8 cellular contexts compared by ENCODE assay signal in the genomic region with DNA sequence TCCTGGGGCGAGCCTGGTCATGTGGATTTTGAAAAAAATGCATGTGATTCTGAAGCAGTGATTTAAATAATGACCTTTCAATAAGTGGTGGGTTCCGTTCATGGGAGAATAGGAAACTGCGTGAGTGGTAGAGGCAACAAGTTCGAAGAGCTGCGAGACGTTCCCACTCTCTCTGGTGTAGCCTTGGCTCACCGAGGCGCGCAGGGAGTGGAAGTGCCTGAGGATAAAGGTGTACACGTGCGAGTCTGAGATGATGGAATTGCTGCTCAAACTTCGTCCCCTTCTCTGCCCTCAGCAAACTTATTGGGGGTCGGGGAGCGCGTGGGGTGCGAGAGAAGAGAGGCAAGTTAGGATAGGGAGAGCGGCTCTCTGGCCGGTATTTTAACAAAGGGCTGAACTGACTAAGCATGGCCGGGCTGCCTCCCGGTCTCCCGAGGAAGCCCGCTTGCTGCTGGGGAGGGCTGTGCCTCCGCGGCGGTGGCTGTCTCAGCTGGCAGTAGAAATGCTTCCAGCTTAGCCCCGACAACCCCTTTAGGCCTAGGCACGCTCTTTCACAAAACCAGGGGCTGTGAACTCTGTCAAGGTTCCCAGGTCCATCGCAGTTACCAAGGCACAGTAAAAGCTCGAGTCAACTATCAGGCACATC. TPM values are rescaled to one million over a fixed set of nuclear protein-coding genes. Genes with fewer than 3 reads are reported as not detected.
A peak's percentile ranks its signal among the peaks of the same experiment; 100 is the strongest.
DNase-seq lines count a peak whose midpoint lies in the region; ATAC-seq, FAIRE-seq and TF ChIP-seq lines count a peak whose summit lies in the region.

No MANE protein-coding gene starts in this region.

- peak overlapping the region; percentile 100 for H3K4me3 Mint-ChIP-seq in astrocyte (ENCODE audit: unreplicated experiment)

- H3K27ac ChIP-seq in astrocyte (ENCODE audit: low read depth, low read length): peak overlapping the region; percentile 99
- peak overlapping the region; percentile 84 to 95 for H3K27ac ChIP-seq in small intestine (ENCODE audit: low read depth in 1 of 2, low read length in 1 of 2)

- H3K4me3 ChIP-seq in BE2C (ENCODE audit: low read depth, low read length): peak overlapping the region; percentile 88
- H3K4me3 ChIP-seq in astrocyte (ENCODE audit: insufficient read depth, low read depth, low read length): peak overlapping the region; percentile 89
- peak overlapping the region; percentile 79 for H3K4me3 ChIP-seq in iPS-18c (ENCODE audit: insufficient read depth, low read depth, low read length)
- peak overlapping the region; percentile 46 to 60 for H3K4me3 ChIP-seq in small intestine (ENCODE audit: low read depth in 1 of 2, low read length in 2 of 2)

- peak overlapping the region; percentile 76 for H2AFZ ChIP-seq in astrocyte (ENCODE audit: low read depth, low read length)

- H3K9ac ChIP-seq in astrocyte (ENCODE audit: low read length): peak overlapping the region; percentile 99

- H3K27me3 ChIP-seq in BE2C (no peaks in the 10 kb centered on the region), astrocyte (ENCODE audit: insufficient read depth, low read length) (no peaks in the 10 kb centered on the region), small intestine (ENCODE audit: control insufficient read depth in 2 of 2, insufficient read depth in 2 of 2, low read length in 2 of 2) (no peaks in the 10 kb centered on the region)

- 0 to 1% (median 1%) methylated on average over 26 to 29 of the region's 29 CpGs for WGBS in small intestine, 3 donors

- TF ChIP-seq CTCF in BE2C (IDR thresholded peaks at IDR 0.05; ENCODE audit: low read depth, low read length) (no peak), astrocyte (IDR thresholded peaks at IDR 0.05; ENCODE audit: insufficient read depth, low read depth, low read length) (no peak)

- no peaks in the 10 kb centered on the region for H3K36me3 Mint-ChIP-seq in astrocyte (ENCODE audit: low read depth, unreplicated experiment)

- peaks cover 20% of the 10 kb centered on the region for H4K20me1 ChIP-seq in astrocyte (ENCODE audit: insufficient read depth, low read length)

- peaks cover 50% of the 10 kb centered on the region for H3K79me2 ChIP-seq in astrocyte (ENCODE audit: insufficient read depth, low read length)

- H3K27ac Mint-ChIP-seq in astrocyte (ENCODE audit: unreplicated experiment): peak overlapping the region; percentile 99

- H3K9me3 Mint-ChIP-seq in astrocyte (ENCODE audit: unreplicated experiment): peaks cover 3% of the 10 kb centered on the region

- H3K4me1 ChIP-seq in BE2C: peaks cover 3% of the 10 kb centered on the region; the same call in 1 of the 2 replicates
- H3K4me1 ChIP-seq in astrocyte (ENCODE audit: insufficient read depth, low read length): peaks cover 4% of the 10 kb centered on the region
- H3K4me1 ChIP-seq in small intestine (ENCODE audit: control insufficient read depth in 2 of 2, insufficient read depth in 1 of 2, low read depth in 1 of 2, low read length in 1 of 2): peaks cover 0 to 3% of the 10 kb centered on the region in 2 donors

- H3K9me3 ChIP-seq in BE2C: no peaks in the 10 kb centered on the region
- no peaks in the 10 kb centered on the region for H3K9me3 ChIP-seq in astrocyte (ENCODE audit: insufficient read depth, low read depth, low read length)
- no peaks in the 10 kb centered on the region for H3K9me3 ChIP-seq in iPS-18c (ENCODE audit: control insufficient read depth, insufficient read depth, low read length)
- H3K9me3 ChIP-seq in small intestine (ENCODE audit: control insufficient read depth, low read depth): no peaks in the 10 kb centered on the region

- ATAC-seq in GM19023 (IDR thresholded peaks at IDR 0.05; ENCODE audit: unreplicated experiment) (peak; percentile 16), HG03135 (IDR thresholded peaks at IDR 0.05; ENCODE audit: unreplicated experiment) (peak; percentile 14), SK-N-SH treated with all-trans-retinoic acid at 6 μM for 48 hours (peak; percentile 52)

- H3K27me3 Mint-ChIP-seq in astrocyte (ENCODE audit: low read depth, unreplicated experiment): no peaks in the 10 kb centered on the region

- DNase-seq in BE2C: peak; percentile 34
- peak; percentile 16 for DNase-seq in astrocyte (ENCODE audit: low read depth)
- DNase-seq in small intestine: peak; percentile 54
- DNase-seq in HTR-8/SVneo (ENCODE audit: insufficient read length, low spot score): no peak

- H3K4me2 ChIP-seq in astrocyte (ENCODE audit: low read length): peak overlapping the region; percentile 89

- H3K36me3 ChIP-seq in BE2C (peaks cover 10% of the 10 kb centered on the region), astrocyte (ENCODE audit: insufficient read depth, low read length) (peaks cover under 1% of the 10 kb centered on the region), small intestine (ENCODE audit: control insufficient read depth in 2 of 2, insufficient read depth in 2 of 2, low read length in 2 of 2) (no peaks in the 10 kb centered on the region)

- FAIRE-seq in astrocyte (lab: Jason Lieb, UNC) (no peak), small intestine (lab: Jason Lieb, UNC) (no peak), HTR-8/SVneo (lab: Jason Lieb, UNC) (no peak)

- peaks cover 34% of the 10 kb centered on the region for H3K4me1 Mint-ChIP-seq in astrocyte (ENCODE audit: low read depth, unreplicated experiment)

TF ChIP-seq in SK-N-SH treated with all-trans-retinoic acid at 6 μM for 48 hours, 23 proteins besides CTCF, POLR2A, EP300 and RAD21:
- TF ChIP-seq, protein P1, sequence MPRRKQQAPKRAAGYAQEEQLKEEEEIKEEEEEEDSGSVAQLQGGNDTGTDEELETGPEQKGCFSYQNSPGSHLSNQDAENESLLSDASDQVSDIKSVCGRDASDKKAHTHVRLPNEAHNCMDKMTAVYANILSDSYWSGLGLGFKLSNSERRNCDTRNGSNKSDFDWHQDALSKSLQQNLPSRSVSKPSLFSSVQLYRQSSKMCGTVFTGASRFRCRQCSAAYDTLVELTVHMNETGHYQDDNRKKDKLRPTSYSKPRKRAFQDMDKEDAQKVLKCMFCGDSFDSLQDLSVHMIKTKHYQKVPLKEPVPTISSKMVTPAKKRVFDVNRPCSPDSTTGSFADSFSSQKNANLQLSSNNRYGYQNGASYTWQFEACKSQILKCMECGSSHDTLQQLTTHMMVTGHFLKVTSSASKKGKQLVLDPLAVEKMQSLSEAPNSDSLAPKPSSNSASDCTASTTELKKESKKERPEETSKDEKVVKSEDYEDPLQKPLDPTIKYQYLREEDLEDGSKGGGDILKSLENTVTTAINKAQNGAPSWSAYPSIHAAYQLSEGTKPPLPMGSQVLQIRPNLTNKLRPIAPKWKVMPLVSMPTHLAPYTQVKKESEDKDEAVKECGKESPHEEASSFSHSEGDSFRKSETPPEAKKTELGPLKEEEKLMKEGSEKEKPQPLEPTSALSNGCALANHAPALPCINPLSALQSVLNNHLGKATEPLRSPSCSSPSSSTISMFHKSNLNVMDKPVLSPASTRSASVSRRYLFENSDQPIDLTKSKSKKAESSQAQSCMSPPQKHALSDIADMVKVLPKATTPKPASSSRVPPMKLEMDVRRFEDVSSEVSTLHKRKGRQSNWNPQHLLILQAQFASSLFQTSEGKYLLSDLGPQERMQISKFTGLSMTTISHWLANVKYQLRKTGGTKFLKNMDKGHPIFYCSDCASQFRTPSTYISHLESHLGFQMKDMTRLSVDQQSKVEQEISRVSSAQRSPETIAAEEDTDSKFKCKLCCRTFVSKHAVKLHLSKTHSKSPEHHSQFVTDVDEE (CRISPR knock-in tag; IDR thresholded peaks at IDR 0.05): 0 out of 2 replicates have a peak, but pooled peaks have one; percentile 15
- TF ChIP-seq GLIS3 (CRISPR knock-in tag; IDR thresholded peaks at IDR 0.05): no peak

RNA-seq across cellular contexts. Expression of a gene that starts 0.9 kb away (rescaled TPM):
- polyA plus RNA-seq in BE2C (2012; ENCODE audit: insufficient read depth, insufficient read length, low read depth): 186 TPM
- 232 and 258 TPM in 2 replicates for total RNA-seq in astrocyte
- 10 to 100 TPM; 16.5 to 79.3 (median 17.2) TPM for polyA plus RNA-seq in small intestine

RNA-seq across cellular contexts. Expression of a gene that starts 22.5 kb away (rescaled TPM):
- 118 TPM for polyA plus RNA-seq in BE2C (2012; ENCODE audit: insufficient read depth, insufficient read length, low read depth)
- 118 and 129 TPM in 2 replicates for total RNA-seq in astrocyte
- polyA plus RNA-seq in small intestine: 10 to 100 TPM; 39.4 to 85.2 (median 41.2) TPM

RNA-seq across cellular contexts. Expression of a gene that starts 33.2 kb away (rescaled TPM):
- polyA plus RNA-seq in BE2C (2012; ENCODE audit: insufficient read depth, insufficient read length, low read depth): 18.4 TPM
- 23.0 and 30.3 TPM in 2 replicates for total RNA-seq in astrocyte
- polyA plus RNA-seq in small intestine: 10 to 100 TPM in 1 of 3 donors, 1 to 10 TPM in 2; 2.7 to 22.6 (median 3.4) TPM
